Comparison of ENCODE assay signal across 1 cellular context in genomic region chr20:23391707-23392310, GRCh38.
TF ChIP-seq lines count a peak whose summit lies in the region.

No MANE protein-coding gene starts in this region.

TF ChIP-seq in WTC11, 78 proteins besides CTCF, POLR2A, EP300 and RAD21 (continued from another document):
- TF ChIP-seq, protein P1, sequence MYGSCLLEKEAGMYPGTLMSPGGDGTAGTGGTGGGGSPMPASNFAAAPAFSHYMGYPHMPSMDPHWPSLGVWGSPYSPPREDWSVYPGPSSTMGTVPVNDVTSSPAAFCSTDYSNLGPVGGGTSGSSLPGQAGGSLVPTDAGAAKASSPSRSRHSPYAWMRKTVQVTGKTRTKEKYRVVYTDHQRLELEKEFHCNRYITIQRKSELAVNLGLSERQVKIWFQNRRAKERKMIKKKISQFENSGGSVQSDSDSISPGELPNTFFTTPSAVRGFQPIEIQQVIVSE (CRISPR knock-in tag; IDR thresholded peaks at IDR 0.05; ENCODE audit: borderline replicate concordance) = no peak
- TF ChIP-seq ZNF121 (CRISPR knock-in tag; IDR thresholded peaks at IDR 0.05) = no peak
